In genomic region chr7:102490529-102491075, GRCh38 we compare ENCODE assay signal across 6 cellular contexts. TPM values are rescaled to one million over a fixed set of nuclear protein-coding genes. Genes with fewer than 3 reads are reported as not detected.
A peak's percentile ranks its signal among the peaks of the same experiment; 100 is the strongest.
DNase-seq lines count a peak whose midpoint lies in the region; ATAC-seq and TF ChIP-seq lines count a peak whose summit lies in the region.
"Not testable (repeated sequence)": the region's sequence is repeated elsewhere in the genome, so short reads cannot be mapped to it uniquely, and the experiment has no call there.

No MANE protein-coding gene starts in this region.

- not testable (repeated sequence) for BruUV-seq in Panc1 (replicated peaks; lab: Mats Ljungman, UMichigan)

- not testable (repeated sequence) for H3K27ac ChIP-seq in Panc1 (ENCODE audit: low read length); right cardiac atrium (ENCODE audit: low read length)

- H3K4me1 ChIP-seq in Panc1 (ENCODE audit: control insufficient read depth, insufficient read depth, low read length); right cardiac atrium (ENCODE audit: control insufficient read depth, insufficient read depth, low read length): not testable (repeated sequence)

- not testable (repeated sequence) for H3K4me3 ChIP-seq in Panc1 (ENCODE audit: low read depth in 2 of 2, low read length in 2 of 2); right cardiac atrium (ENCODE audit: low read length)

- H3K27ac Mint-ChIP-seq in activated T-cell treated with anti-CD3 and anti-CD28 coated beads, Interleukin-2, amount 50 U/mL, for 72 hours, result not testable (repeated sequence)

- H3K9me3 ChIP-seq in Panc1 (ENCODE audit: control insufficient read depth, insufficient read depth, low read depth, low read length); right cardiac atrium (ENCODE audit: control insufficient read depth, low read length): not testable (repeated sequence)

- H3K36me3 Mint-ChIP-seq in activated T-cell treated with anti-CD3 and anti-CD28 coated beads, Interleukin-2, amount 50 U/mL, for 72 hours (ENCODE audit: insufficient read depth in 2 of 2), result not testable (repeated sequence)

- CTCF ChIA-PET in Panc1 (lab: Charles Lee), result not testable (repeated sequence)

- peak; percentile 42 for ATAC-seq in GM18511 (IDR thresholded peaks at IDR 0.05; ENCODE audit: unreplicated experiment)
- ATAC-seq in HG02642 (IDR thresholded peaks at IDR 0.05; ENCODE audit: poor library complexity, unreplicated experiment), result peak; percentile 56
- ATAC-seq in Panc1, result peak; percentile 90
- peak; percentile 66 to 74 for ATAC-seq in activated T-cell treated with anti-CD3 and anti-CD28 coated beads, Interleukin-2, amount 50 U/mL, for 72 hours (replicated peaks in 1 of 2)
- ATAC-seq in right cardiac atrium, result peak; percentile 48 to 75

- H3K4me3 Mint-ChIP-seq in activated T-cell treated with anti-CD3 and anti-CD28 coated beads, Interleukin-2, amount 50 U/mL, for 72 hours, result not testable (repeated sequence)

- TF ChIP-seq CTCF in Panc1 (IDR thresholded peaks at IDR 0.05), result not testable (repeated sequence)

- H3K9me3 Mint-ChIP-seq in activated T-cell treated with anti-CD3 and anti-CD28 coated beads, Interleukin-2, amount 50 U/mL, for 72 hours, result not testable (repeated sequence)

- POLR2A ChIA-PET in Panc1 (lab: Charles Lee), result not testable (repeated sequence)

- H3K27me3 ChIP-seq in Panc1 (ENCODE audit: control insufficient read depth, insufficient read depth, low read length); right cardiac atrium (ENCODE audit: control insufficient read depth, insufficient read depth): not testable (repeated sequence)

- in situ Hi-C loops in Panc1 (cut with HindIII; ENCODE audit: low pct_unique_long_range_greater_than_20kb, low sequenced_read_pairs), result not testable (repeated sequence)

- intact Hi-C loops in Panc1 (cut with micrococcal nuclease; ENCODE audit: unreplicated experiment); right cardiac atrium (cut with DNase I): not testable (repeated sequence)

- not testable (repeated sequence) for H3K4me1 Mint-ChIP-seq in activated T-cell treated with anti-CD3 and anti-CD28 coated beads, Interleukin-2, amount 50 U/mL, for 72 hours (ENCODE audit: low read depth)

- WGBS in right cardiac atrium, result 80% methylated on average over 3 of the region's 12 CpGs

- H3K27me3 Mint-ChIP-seq in activated T-cell treated with anti-CD3 and anti-CD28 coated beads, Interleukin-2, amount 50 U/mL, for 72 hours (ENCODE audit: low read depth), result not testable (repeated sequence)

- not testable (repeated sequence) for DNase-seq in Panc1 (ENCODE audit: low read depth, low spot score)
- DNase-seq in activated T-cell treated with anti-CD3 and anti-CD28 coated beads, Interleukin-2, amount 50 U/mL, for 72 hours, result peak; percentile 61 to 65
- DNase-seq in right cardiac atrium, result peak; percentile 50 to 82 (median 79)
- peak; percentile 70 for DNase-seq in stimulated activated CD4-positive, alpha-beta T cell treated with anti-CD3 and anti-CD28 coated beads, Interleukin-4, amount 100 ng/mL, for 24 hours

- H3K36me3 ChIP-seq in Panc1 (ENCODE audit: control insufficient read depth, insufficient read depth, low read length), result not testable (repeated sequence)

RNA-seq across cellular contexts. Expression of gene POLR2J, which starts 11.9 kb away (rescaled TPM):
- total RNA-seq in Panc1 (2021; ENCODE audit: unreplicated experiment) (69.4 TPM), right cardiac atrium (10 to 100 TPM; 51.0 to 63.0 (median 58.8) TPM)
- polyA plus RNA-seq in Panc1 (2012; ENCODE audit: insufficient read length), result 81.8 TPM
- 10 to 100 TPM; 40.5 to 53.5 TPM for total RNA-seq in activated T-cell treated with anti-CD3 and anti-CD28 coated beads, Interleukin-2, amount 50 U/mL, for 72 hours
- 176 TPM for polyA plus RNA-seq in right cardiac atrium

RNA-seq across cellular contexts. Expression of gene LRWD1, which starts 25.8 kb away (rescaled TPM):
- total RNA-seq in Panc1 (2021; ENCODE audit: unreplicated experiment), result 55.8 TPM
- 96.8 TPM for polyA plus RNA-seq in Panc1 (2012; ENCODE audit: insufficient read length)
- total RNA-seq in activated T-cell treated with anti-CD3 and anti-CD28 coated beads, Interleukin-2, amount 50 U/mL, for 72 hours, result 10 to 100 TPM; 13.1 to 13.6 TPM
- 10 to 100 TPM in 3 of 4 donors, 1 to 10 TPM in 1; 9.7 to 14.2 (median 11.0) TPM for total RNA-seq in right cardiac atrium
- 8.5 TPM for polyA plus RNA-seq in right cardiac atrium

RNA-seq across cellular contexts. Expression of gene ALKBH4, which starts 25.9 kb away (rescaled TPM):
- total RNA-seq in Panc1 (2021; ENCODE audit: unreplicated experiment) (19.0 TPM), right cardiac atrium (1 to 10 TPM; 7.6 to 9.2 (median 8.3) TPM)
- polyA plus RNA-seq in Panc1 (2012; ENCODE audit: insufficient read length), result 21.7 TPM
- 10 to 100 TPM in 1 of 2 donors, 1 to 10 TPM in 1; 9.1 to 11.8 TPM for total RNA-seq in activated T-cell treated with anti-CD3 and anti-CD28 coated beads, Interleukin-2, amount 50 U/mL, for 72 hours
- polyA plus RNA-seq in right cardiac atrium, result 7.3 TPM

RNA-seq across cellular contexts. Expression of gene RASA4B, which starts 27.0 kb away (rescaled TPM):
- total RNA-seq in Panc1 (2021; ENCODE audit: unreplicated experiment), result 1.2 TPM
- polyA plus RNA-seq in Panc1 (2012; ENCODE audit: insufficient read length), result 4.2 TPM
- total RNA-seq in activated T-cell treated with anti-CD3 and anti-CD28 coated beads, Interleukin-2, amount 50 U/mL, for 72 hours, result 10 to 100 TPM; 20.0 to 29.8 TPM
- 10 to 100 TPM in 2 of 4 donors, 1 to 10 TPM in 2; 3.8 to 12.8 (median 9.4) TPM for total RNA-seq in right cardiac atrium
- polyA plus RNA-seq in right cardiac atrium, result 5.8 TPM

RNA-seq across cellular contexts. Expression of gene UPK3BL2, which starts 52.9 kb away (rescaled TPM):
- total RNA-seq in Panc1 (2021; ENCODE audit: unreplicated experiment) (14.4 TPM), right cardiac atrium (1 to 10 TPM; 3.4 to 8.3 (median 7.2) TPM)
- polyA plus RNA-seq in Panc1 (2012; ENCODE audit: insufficient read length), result 11.1 TPM
- total RNA-seq in activated T-cell treated with anti-CD3 and anti-CD28 coated beads, Interleukin-2, amount 50 U/mL, for 72 hours, result 10 to 100 TPM; 24.8 to 37.9 TPM
- polyA plus RNA-seq in right cardiac atrium, result 2.7 TPM
